Comparison of ENCODE assay signal across 9 cellular contexts in genomic region chr10:73803680-73804286, GRCh38. TPM values are rescaled to one million over a fixed set of nuclear protein-coding genes. Genes with fewer than 3 reads are reported as not detected.
A peak's percentile ranks its signal among the peaks of the same experiment; 100 is the strongest.
DNase-seq lines count a peak whose midpoint lies in the region; ATAC-seq, FAIRE-seq and TF ChIP-seq lines count a peak whose summit lies in the region.
"Had no signal": no experiment of that assay in that cellular context is flagged by ENCODE, and none has a peak within 500 bp of the region (broad histone marks: within the 10 kb centered on the region; RNA-seq: fewer than 3 reads in every experiment).

No MANE protein-coding gene starts in this region.

- H3K27me3 Mint-ChIP-seq in IgD-negative memory B cell, result no peaks in the 10 kb centered on the region

- no peaks in the 10 kb centered on the region for H3K27me3 ChIP-seq in upper lobe of left lung

- peak; percentile 52 for DNase-seq in GM12891 (ENCODE audit: insufficient read length, low spot score)
- DNase-seq in GM20000 (ENCODE audit: low spot score), result peak; percentile 85
- peak; percentile 39 for DNase-seq in medulla oblongata (ENCODE audit: extremely low spot score)
- no peak for DNase-seq in cardiac septum (ENCODE audit: low spot score)
- no peak for DNase-seq in upper lobe of left lung
- no peak for DNase-seq in NCI-H345 treated with DMSO at 0.1 percent for 48 hours (lab: John Stamatoyannopoulos, UW; ENCODE audit: unreplicated experiment)
- DNase-seq: caudate nucleus had no signal

- intact Hi-C loops in cardiac septum (cut with DNase I), result no loop called here

- H3K4me1 Mint-ChIP-seq in IgD-negative memory B cell, result peaks cover 14 to 26% (median 20%) of the 10 kb centered on the region in 3 donors

- H3K36me3 Mint-ChIP-seq in IgD-negative memory B cell, result peaks cover 8% of the 10 kb centered on the region

- no peak overlapping the region for H3K4me3 ChIP-seq in upper lobe of left lung

- no peak for TF ChIP-seq CTCF in GM20000 (IDR thresholded peaks at IDR 0.05; ENCODE audit: extremely low read depth, missing control alignments)
- no peak for TF ChIP-seq CTCF in upper lobe of left lung (IDR thresholded peaks at IDR 0.05)

- peak overlapping the region; percentile 63 to 91 (median 75) for H3K27ac Mint-ChIP-seq in IgD-negative memory B cell

- H3K4me1 ChIP-seq in upper lobe of left lung, result peaks cover 6 to 20% (median 10%) of the 10 kb centered on the region in 4 donors

- H3K9me3 ChIP-seq in upper lobe of left lung, result no peaks in the 10 kb centered on the region

- H3K36me3 ChIP-seq in upper lobe of left lung, result peaks cover 47 to 98% (median 94%) of the 10 kb centered on the region in 4 donors

- H3K27ac ChIP-seq in upper lobe of left lung, result no peak overlapping the region

- TF ChIP-seq POLR2A in GM12891 (IDR thresholded peaks at IDR 0.05; ENCODE audit: low read depth, low read length) (0 out of 2 replicates have a peak, but pooled peaks have one; percentile 28), upper lobe of left lung (IDR thresholded peaks at IDR 0.05) (no peak)

- H3K9me3 Mint-ChIP-seq in IgD-negative memory B cell, result no peaks in the 10 kb centered on the region

- ATAC-seq in esophagus mucosa, result no peak
- ATAC-seq in upper lobe of left lung (ENCODE audit: low FRiP score in 2 of 2), result no peak

- TF ChIP-seq EP300 in upper lobe of left lung (IDR thresholded peaks at IDR 0.05), result no peak

- FAIRE-seq in GM12891 (lab: Jason Lieb, UNC), result peak; percentile 83

- H3K4me3 Mint-ChIP-seq in IgD-negative memory B cell, result peak overlapping the region in 2 of 4 donors; percentile 31 to 79

TF ChIP-seq in GM12891, 5 proteins besides CTCF, POLR2A, EP300 and RAD21:
- no peak for TF ChIP-seq PAX5 (IDR thresholded peaks at IDR 0.05; ENCODE audit: insufficient read depth, low read length, severe bottlenecking)
- 0 out of 2 replicates have a peak, but pooled peaks have one; percentile 29 for TF ChIP-seq TAF1 (IDR thresholded peaks at IDR 0.05; ENCODE audit: low read depth, low read length)
- peak; percentile 82 for TF ChIP-seq SPI1 (IDR thresholded peaks at IDR 0.05; ENCODE audit: low read depth, low read length)
- no peak for TF ChIP-seq POLR2AphosphoS5 (IDR thresholded peaks at IDR 0.05; ENCODE audit: low read depth, low read length)
- TF ChIP-seq POU2F2 (IDR thresholded peaks at IDR 0.05; ENCODE audit: low read depth, low read length), result 0 out of 2 replicates have a peak, but pooled peaks have one; percentile 8

RNA-seq across cellular contexts. Expression of gene NDST2, which starts 7.6 kb away (rescaled TPM):
- 14.8 TPM for polyA plus RNA-seq in GM12891 (2012; ENCODE audit: low read depth, missing spikeins)
- 21.4 TPM for polyA plus RNA-seq in IgD-negative memory B cell
- total RNA-seq in esophagus mucosa (15.9 TPM), cardiac septum (16.0 TPM), upper lobe of left lung (10 to 100 TPM; 26.4 to 92.2 (median 38.3) TPM)

RNA-seq across cellular contexts. Expression of gene ZSWIM8, which starts 18.4 kb away (rescaled TPM):
- 51.6 TPM for polyA plus RNA-seq in GM12891 (2012; ENCODE audit: low read depth, missing spikeins)
- polyA plus RNA-seq in IgD-negative memory B cell, result 15.2 TPM
- total RNA-seq in esophagus mucosa (71.7 TPM), cardiac septum (57.1 TPM), upper lobe of left lung (100 to 1,000 TPM in 4 of 6 donors, 10 to 100 TPM in 2; 54.9 to 202 (median 109) TPM)

RNA-seq across cellular contexts. Expression of gene CHCHD1, which starts 21.9 kb away (rescaled TPM):
- polyA plus RNA-seq in GM12891 (2012; ENCODE audit: low read depth, missing spikeins), result 79.1 TPM
- polyA plus RNA-seq in IgD-negative memory B cell, result 54.4 TPM
- total RNA-seq in esophagus mucosa (23.5 TPM), cardiac septum (19.5 TPM), upper lobe of left lung (10 to 100 TPM; 16.8 to 34.9 (median 19.4) TPM)

RNA-seq across cellular contexts. Expression of gene SEC24C, which starts 59.6 kb away (rescaled TPM):
- 61.0 TPM for polyA plus RNA-seq in GM12891 (2012; ENCODE audit: low read depth, missing spikeins)
- polyA plus RNA-seq in IgD-negative memory B cell, result 31.8 TPM
- total RNA-seq in esophagus mucosa (53.1 TPM), cardiac septum (55.1 TPM), upper lobe of left lung (10 to 100 TPM; 55.1 to 84.0 (median 65.0) TPM)

Comparison
In these comparisons a context has a peak if more than half of its experiments do, and no peak if none do; other contexts are left out.
1. DNase-seq: peak in GM12891 (single experiment), GM20000 (single experiment) and medulla oblongata (single experiment); none in cardiac septum (single experiment), upper lobe of left lung (0 of 2) and NCI-H345 treated with DMSO at 0.1 percent for 48 hours (single experiment).